Comparison of ENCODE assay signal across 18 cellular contexts in the genomic region with DNA sequence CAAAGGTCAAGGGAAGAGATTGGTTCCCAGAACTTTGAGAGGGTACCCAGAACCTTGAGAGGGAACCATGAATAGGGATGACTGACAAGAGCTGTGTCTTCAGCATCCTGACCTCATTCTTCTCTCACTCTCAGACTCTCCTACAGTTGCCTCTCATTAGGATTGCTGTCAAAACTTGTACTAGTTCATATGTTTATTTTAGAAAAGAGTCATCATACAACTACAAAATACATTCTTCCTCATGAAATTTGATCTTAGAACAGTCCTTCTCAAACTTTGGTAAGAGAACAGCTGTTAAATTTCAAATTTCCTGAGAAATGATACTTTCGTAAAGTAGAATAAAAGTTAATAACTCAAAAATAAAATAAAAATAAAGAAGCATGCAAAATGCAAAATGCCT.
DNase-seq lines count a peak whose midpoint lies in the region; ATAC-seq, FAIRE-seq and TF ChIP-seq lines count a peak whose summit lies in the region.
"Had no signal": no experiment of that assay in that cellular context is flagged by ENCODE, and none has a peak within 500 bp of the region (broad histone marks: within the 10 kb centered on the region; RNA-seq: fewer than 3 reads in every experiment).

No MANE protein-coding gene starts in this region.

- no peaks in the 10 kb centered on the region for H3K9me2 ChIP-seq in PC-3 (replicated peaks; ENCODE audit: low read length)

- DNase-seq in PC-3 (peak; percentile 14), epithelial cell of esophagus (ENCODE audit: low read depth) (peak; percentile 2), myocyte (ENCODE audit: low read depth) (peak; percentile 53), D721Med (ENCODE audit: insufficient read length, low spot score) (no peak), NCI-H146 treated with DMSO at 0.1 percent for 48 hours (lab: John Stamatoyannopoulos, UW; ENCODE audit: unreplicated experiment) (no peak)
- DNase-seq in activated T-cell treated with anti-CD3 and anti-CD28 coated beads, Interleukin-2, amount 50 U/mL, for 72 hours, result no peak
- DNase-seq: ACHN; AML-193; Caco-2; CD4-positive, alpha-beta T cell; DMS153; DMS79; GDM1; H9 had no signal

- no peaks in the 10 kb centered on the region for H3K9me3 ChIP-seq in PC-3 (ENCODE audit: low read length)
- H3K9me3 ChIP-seq: Caco-2 had no signal

- intact Hi-C loops in PC-3 (cut with micrococcal nuclease), result no loop called here

- no peak overlapping the region for H3K9ac ChIP-seq in PC-3 (ENCODE audit: low read length)

- no peaks in the 10 kb centered on the region for H3K27me3 ChIP-seq in PC-3 (ENCODE audit: low read length)

- BruUV-seq in PC-3 (replicated peaks; lab: Mats Ljungman, UMichigan), result no TSS peak

- H3K4me1 ChIP-seq in PC-3 (ENCODE audit: insufficient read depth, low read length), result no peaks in the 10 kb centered on the region
- H3K4me1 ChIP-seq: Caco-2 had no signal

- H3K27me3 Mint-ChIP-seq in activated T-cell treated with anti-CD3 and anti-CD28 coated beads, Interleukin-2, amount 50 U/mL, for 72 hours (ENCODE audit: low read depth), result no peaks in the 10 kb centered on the region
- H3K27me3 Mint-ChIP-seq: CD4-positive, alpha-beta T cell had no signal

- POLR2A ChIA-PET in PC-3 (lab: Charles Lee; ENCODE audit: unreplicated experiment), result no interaction called here

- no peak overlapping the region for H3K27ac Mint-ChIP-seq in activated T-cell treated with anti-CD3 and anti-CD28 coated beads, Interleukin-2, amount 50 U/mL, for 72 hours
- H3K27ac Mint-ChIP-seq: CD4-positive, alpha-beta T cell; H9 had no signal

- no peaks in the 10 kb centered on the region for H3K36me3 ChIP-seq in PC-3 (ENCODE audit: low read depth, low read length)

- no peaks in the 10 kb centered on the region for H3K79me2 ChIP-seq in PC-3 (ENCODE audit: low read length)

- no peaks in the 10 kb centered on the region for H4K20me1 ChIP-seq in PC-3 (ENCODE audit: low read length)

- no peaks in the 10 kb centered on the region for H3F3A ChIP-seq in PC-3 (ENCODE audit: low read length, unreplicated experiment)

- ATAC-seq in PC-3, result peak; percentile 72
- ATAC-seq in activated T-cell treated with anti-CD3 and anti-CD28 coated beads, Interleukin-2, amount 50 U/mL, for 72 hours (replicated peaks in 1 of 2), result no peak
- ATAC-seq: HepG2 had no signal

- FAIRE-seq in D721Med (lab: Jason Lieb, UNC), result no peak
- FAIRE-seq: A204.1, H1, HepG2 had no signal

- no peak for TF ChIP-seq CTCF in PC-3 (conservative IDR thresholded peaks at IDR 0.05; ENCODE audit: low read depth, low read length)
- TF ChIP-seq CTCF in epithelial cell of esophagus (IDR thresholded peaks at IDR 0.05; ENCODE audit: insufficient read depth, low read depth, low read length, missing control alignments), result no peak
- TF ChIP-seq CTCF in D721Med (IDR thresholded peaks at IDR 0.05; ENCODE audit: insufficient read depth, missing control alignments), result no peak

- H2AFZ ChIP-seq in PC-3 (ENCODE audit: low read length), result no peak overlapping the region

- no peak overlapping the region for H3K4me2 ChIP-seq in PC-3 (ENCODE audit: low read length)

- no peak overlapping the region for H3K27ac ChIP-seq in PC-3 (ENCODE audit: low read length)
- H3K27ac ChIP-seq: C4-2B had no signal

- no peaks in the 10 kb centered on the region for H3K4me1 Mint-ChIP-seq in activated T-cell treated with anti-CD3 and anti-CD28 coated beads, Interleukin-2, amount 50 U/mL, for 72 hours (ENCODE audit: low read depth)

- H3K36me3 Mint-ChIP-seq in activated T-cell treated with anti-CD3 and anti-CD28 coated beads, Interleukin-2, amount 50 U/mL, for 72 hours (ENCODE audit: insufficient read depth in 2 of 2), result no peaks in the 10 kb centered on the region

- peaks cover 2% of the 10 kb centered on the region in 2 donors for H3K9me3 Mint-ChIP-seq in activated T-cell treated with anti-CD3 and anti-CD28 coated beads, Interleukin-2, amount 50 U/mL, for 72 hours
- H3K9me3 Mint-ChIP-seq: H9 had no signal

- CTCF ChIA-PET in PC-3 (lab: Charles Lee), result interaction anchor here (0.6 kb wide), 1 partner anchor 279 kb away, joined by 5 read pairs; no protein-coding TSS in a partner anchor

- H3K4me3 ChIP-seq in PC-3 (ENCODE audit: low read length) (no peak overlapping the region), epithelial cell of esophagus (ENCODE audit: low read length) (no peak overlapping the region)

- H3K4me3 Mint-ChIP-seq in activated T-cell treated with anti-CD3 and anti-CD28 coated beads, Interleukin-2, amount 50 U/mL, for 72 hours, result no peak overlapping the region
- H3K4me3 Mint-ChIP-seq: CD4-positive, alpha-beta T cell; H9 had no signal

Comparison
In these comparisons a context has a peak if more than half of its experiments do, and no peak if none do; other contexts are left out.
1. DNase-seq: peak in PC-3 (single experiment), epithelial cell of esophagus (single experiment) and myocyte (single experiment); none in D721Med (single experiment), NCI-H146 treated with DMSO at 0.1 percent for 48 hours (single experiment) and activated T-cell treated with anti-CD3 and anti-CD28 coated beads, Interleukin-2, amount 50 U/mL, for 72 hours (0 of 2).